Comparison of ENCODE assay signal across 25 cellular contexts in the genomic region with DNA sequence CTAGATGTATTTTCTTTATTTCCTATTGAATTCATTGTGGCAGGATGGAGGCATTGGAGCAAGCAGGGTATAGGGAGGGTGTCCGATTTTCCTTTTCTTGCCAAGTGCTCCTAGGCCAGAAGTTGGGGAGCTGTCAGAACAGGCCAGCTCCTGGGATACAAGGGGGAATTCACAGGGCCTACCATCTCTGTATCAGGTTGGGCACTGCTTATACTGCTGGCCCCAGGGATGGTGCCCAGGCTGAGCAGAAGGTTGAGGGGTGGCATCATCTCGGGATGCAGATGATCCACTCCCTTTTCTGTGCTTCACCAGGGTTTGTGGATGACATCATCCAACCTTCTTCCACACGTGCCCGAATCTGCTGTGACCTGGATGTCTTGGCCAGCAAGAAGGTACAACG.
DNase-seq lines count a peak whose midpoint lies in the region; ATAC-seq, FAIRE-seq and TF ChIP-seq lines count a peak whose summit lies in the region.
"Had no signal": no experiment of that assay in that cellular context is flagged by ENCODE, and none has a peak within 500 bp of the region (broad histone marks: within the 10 kb centered on the region; RNA-seq: fewer than 3 reads in every experiment).

No MANE protein-coding gene starts in this region.

- no peak for DNase-seq in activated naive CD4-positive, alpha-beta T cell (lab: John Stamatoyannopoulos, UW)
- no peak for DNase-seq in HTR-8/SVneo (ENCODE audit: insufficient read length, low spot score)
- DNase-seq in memory B cell (ENCODE audit: low spot score in 2 of 2) = no peak
- no peak for DNase-seq in MM.1S
- DNase-seq: 8988T; ACHN; AML-193; BE2C; CD4-positive, alpha-beta T cell; CD8-positive, alpha-beta memory T cell; DMS 273 treated with DMSO at 0.1 percent for 48 hours; DMS79; EL; GDM1; GOT3 had no signal

- H4K20me1 ChIP-seq in MM.1S (ENCODE audit: insufficient read depth, low read length) = no peaks in the 10 kb centered on the region
- H4K20me1 ChIP-seq: BLaER1 treated with 17β-estradiol and CSF1 and Interleukin-3, amounts not matched to agents 10 nM and 100 nM had no signal

- no peak overlapping the region for H3K4me3 ChIP-seq in MM.1S (ENCODE audit: low read length)
- H3K4me3 ChIP-seq: A549; BLaER1 treated with 17β-estradiol and CSF1 and Interleukin-3, amounts not matched to agents 10 nM and 100 nM; GM12878; HAP-1 had no signal

- H3K9me2 ChIP-seq in MM.1S (replicated peaks; ENCODE audit: insufficient read depth, low read length) = no peaks in the 10 kb centered on the region

- no peak for ATAC-seq in memory B cell (ENCODE audit: low read depth)
- no peak for ATAC-seq in HG02885 (IDR thresholded peaks at IDR 0.05; ENCODE audit: poor library complexity, unreplicated experiment)
- no peak for ATAC-seq in GM19467 (IDR thresholded peaks at IDR 0.05; ENCODE audit: unreplicated experiment)
- ATAC-seq: A549, GM12878 had no signal

- H2AFZ ChIP-seq in MM.1S (ENCODE audit: low read length) = no peak overlapping the region

- peak overlapping the region; percentile 30 for H3K27ac Mint-ChIP-seq in activated naive CD4-positive, alpha-beta T cell treated with anti-CD3 and anti-CD28 coated beads, Interleukin-2, amount 50 U/mL, for 24 hours
- H3K27ac Mint-ChIP-seq in memory B cell = peak overlapping the region; percentile 48
- H3K27ac Mint-ChIP-seq: CD4-positive, alpha-beta T cell; CD8-positive, alpha-beta memory T cell had no signal

- H3K27ac ChIP-seq in MM.1S (ENCODE audit: low read length) = no peak overlapping the region
- H3K27ac ChIP-seq: A549; BLaER1 treated with 17β-estradiol and CSF1 and Interleukin-3, amounts not matched to agents 10 nM and 100 nM had no signal

- H3K4me1 ChIP-seq in MM.1S (ENCODE audit: low read length) = no peaks in the 10 kb centered on the region
- H3K4me1 ChIP-seq: BLaER1 treated with 17β-estradiol and CSF1 and Interleukin-3, amounts not matched to agents 10 nM and 100 nM; HAP-1 had no signal

- H3K9me3 ChIP-seq in MM.1S (replicated peaks; ENCODE audit: insufficient read depth, low read length) = no peaks in the 10 kb centered on the region
- H3K9me3 ChIP-seq: A549, BE2C, HAP-1 had no signal

- H3K27me3 Mint-ChIP-seq in activated naive CD4-positive, alpha-beta T cell treated with anti-CD3 and anti-CD28 coated beads, Interleukin-2, amount 50 U/mL, for 24 hours = no peaks in the 10 kb centered on the region
- H3K27me3 Mint-ChIP-seq in memory B cell = no peaks in the 10 kb centered on the region
- H3K27me3 Mint-ChIP-seq: CD4-positive, alpha-beta T cell had no signal

- peak; percentile 33 for FAIRE-seq in HTR-8/SVneo (lab: Jason Lieb, UNC)
- FAIRE-seq: A549, D721Med, GM12878, H54 had no signal

- H3K79me2 ChIP-seq in MM.1S (ENCODE audit: low read length) = no peaks in the 10 kb centered on the region

- no peaks in the 10 kb centered on the region for H3F3A ChIP-seq in MM.1S (ENCODE audit: insufficient read depth, low read length)

- no peak overlapping the region for H3K4me2 ChIP-seq in MM.1S (ENCODE audit: low read depth, low read length)
- H3K4me2 ChIP-seq: A549; BLaER1 treated with 17β-estradiol and CSF1 and Interleukin-3, amounts not matched to agents 10 nM and 100 nM had no signal

- no peaks in the 10 kb centered on the region for H3K27me3 ChIP-seq in MM.1S (replicated peaks; ENCODE audit: insufficient read depth, low read length)
- H3K27me3 ChIP-seq: BE2C; BLaER1 treated with 17β-estradiol and CSF1 and Interleukin-3, amounts not matched to agents 10 nM and 100 nM had no signal

- TF ChIP-seq CTCF in MM.1S (IDR thresholded peaks at IDR 0.05; ENCODE audit: low read length) = no peak

- H3K4me3 Mint-ChIP-seq in activated naive CD4-positive, alpha-beta T cell treated with anti-CD3 and anti-CD28 coated beads, Interleukin-2, amount 50 U/mL, for 24 hours = no peak overlapping the region
- H3K4me3 Mint-ChIP-seq in memory B cell = no peak overlapping the region
- H3K4me3 Mint-ChIP-seq: CD4-positive, alpha-beta T cell had no signal

- H3K9me3 Mint-ChIP-seq in activated naive CD4-positive, alpha-beta T cell treated with anti-CD3 and anti-CD28 coated beads, Interleukin-2, amount 50 U/mL, for 24 hours = no peaks in the 10 kb centered on the region
- H3K9me3 Mint-ChIP-seq in memory B cell = no peaks in the 10 kb centered on the region

- H3K9ac ChIP-seq in MM.1S (ENCODE audit: low read length) = no peak overlapping the region
- H3K9ac ChIP-seq: BLaER1 treated with 17β-estradiol and CSF1 and Interleukin-3, amounts not matched to agents 10 nM and 100 nM had no signal

- H3K36me3 Mint-ChIP-seq in activated naive CD4-positive, alpha-beta T cell treated with anti-CD3 and anti-CD28 coated beads, Interleukin-2, amount 50 U/mL, for 24 hours = peaks cover 24% of the 10 kb centered on the region
- peaks cover 48% of the 10 kb centered on the region for H3K36me3 Mint-ChIP-seq in memory B cell

- H3K4me1 Mint-ChIP-seq in activated naive CD4-positive, alpha-beta T cell treated with anti-CD3 and anti-CD28 coated beads, Interleukin-2, amount 50 U/mL, for 24 hours = no peaks in the 10 kb centered on the region
- H3K4me1 Mint-ChIP-seq in memory B cell = no peaks in the 10 kb centered on the region
- H3K4me1 Mint-ChIP-seq: CD14-positive monocyte; CD8-positive, alpha-beta memory T cell had no signal

- H3K36me3 ChIP-seq in MM.1S (replicated peaks; ENCODE audit: insufficient read depth, low read length) = no peaks in the 10 kb centered on the region
